ENCODE assay signal across 36 cellular contexts in the genomic region with DNA sequence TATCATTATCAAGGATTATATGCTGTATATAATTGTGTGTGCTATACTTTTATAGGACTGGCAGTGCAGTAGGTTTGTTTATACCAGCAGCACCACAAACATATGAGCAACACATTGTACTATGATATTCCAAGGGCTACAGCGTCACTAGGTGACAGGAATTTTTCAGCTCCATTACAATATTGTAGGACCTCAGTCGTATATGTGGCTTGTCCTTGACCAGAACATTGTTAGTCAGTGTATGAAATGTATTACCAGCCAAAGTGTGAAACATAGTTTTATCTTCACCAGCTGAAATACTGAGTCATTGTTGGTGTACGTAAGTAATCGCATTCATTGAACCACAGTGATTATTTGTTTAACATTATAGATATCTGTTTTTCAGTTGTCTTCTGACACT.
"Had no signal": no experiment of that assay in that cellular context is flagged by ENCODE, and none has a peak within 500 bp of the region (broad histone marks: within the 10 kb centered on the region; RNA-seq: fewer than 3 reads in every experiment).

No MANE protein-coding gene starts in this region.

- H3K4me3 Mint-ChIP-seq: activated CD4-positive, alpha-beta memory T cell treated with anti-CD3 and anti-CD28 coated beads for 36 hours; activated CD4-positive, alpha-beta T cell treated with anti-CD3 and anti-CD28 coated beads for 36 hours; activated CD4-positive, alpha-beta T cell treated with anti-CD3 and anti-CD28 coated beads, Interleukin-2, amount 10 ng/mL, durations not matched to agents 24 days and 14 days; activated CD8-positive, alpha-beta memory T cell treated with anti-CD3 and anti-CD28 coated beads, Interleukin-2, amount 10 ng/mL, durations not matched to agents 7 days and 5 days; activated CD8-positive, alpha-beta T cell treated with anti-CD3 and anti-CD28 coated beads, Interleukin-2, amount 10 ng/mL, durations not matched to agents 7 days and 5 days; activated naive CD4-positive, alpha-beta T cell treated with anti-CD3 and anti-CD28 coated beads for 36 hours; activated naive CD4-positive, alpha-beta T cell treated with anti-CD3 and anti-CD28 coated beads, Interleukin-2, amount 50 U/mL, for 24 hours; activated naive CD8-positive, alpha-beta T cell treated with anti-CD3 and anti-CD28 coated beads, Interleukin-2, amount 10 ng/mL, durations not matched to agents 7 days and 5 days; activated T-helper 1 cell treated with anti-CD3 and anti-CD28 coated beads, Interleukin-12 subunit alpha, Interleukin-12 subunit beta, Interleukin-2, Interleukin-4 antibody, amounts not matched to agents 30 ng/mL and 10 ng/mL and 1 ng/mL, durations not matched to agents 14 hours and 24 hours and 36 hours; dendritic cell treated with granulocyte-macrophage colony-stimulating factor and Interleukin-4, amounts not matched to agents 40 ng/mL and 50 ng/mL, for 4 days; endodermal cell; T-helper 17 cell; T-helper 2 cell treated with Interferon-gamma antibody and Interleukin-4, amounts not matched to agents 5 μg/mL and 100 μg/mL, for 36 hours had no signal

- H3K27me3 Mint-ChIP-seq: activated CD4-positive, alpha-beta memory T cell treated with anti-CD3 and anti-CD28 coated beads for 36 hours; activated CD4-positive, alpha-beta T cell treated with anti-CD3 and anti-CD28 coated beads for 36 hours; activated CD4-positive, alpha-beta T cell treated with anti-CD3 and anti-CD28 coated beads, Interleukin-2, amount 10 ng/mL, durations not matched to agents 24 days and 14 days; activated CD8-positive, alpha-beta memory T cell treated with anti-CD3 and anti-CD28 coated beads, Interleukin-2, amount 10 ng/mL, durations not matched to agents 7 days and 5 days; activated naive CD4-positive, alpha-beta T cell treated with anti-CD3 and anti-CD28 coated beads, Interleukin-2, amount 50 U/mL, for 24 hours; activated naive CD8-positive, alpha-beta T cell treated with anti-CD3 and anti-CD28 coated beads, Interleukin-2, amount 10 ng/mL, durations not matched to agents 7 days and 5 days; dendritic cell treated with granulocyte-macrophage colony-stimulating factor and Interleukin-4, amounts not matched to agents 40 ng/mL and 50 ng/mL, for 4 days; T-helper 17 cell had no signal

- H3K4me1 Mint-ChIP-seq: activated CD4-positive, alpha-beta T cell treated with anti-CD3 and anti-CD28 coated beads, Interleukin-2, amount 10 ng/mL, durations not matched to agents 24 days and 14 days; activated naive CD4-positive, alpha-beta T cell treated with anti-CD3 and anti-CD28 coated beads, Interleukin-2, amount 50 U/mL, for 24 hours had no signal

- H3K36me3 Mint-ChIP-seq: activated CD4-positive, alpha-beta memory T cell treated with anti-CD3 and anti-CD28 coated beads for 36 hours; activated CD8-positive, alpha-beta memory T cell treated with anti-CD3 and anti-CD28 coated beads, Interleukin-2, amount 10 ng/mL, durations not matched to agents 7 days and 5 days; activated naive CD8-positive, alpha-beta T cell treated with anti-CD3 and anti-CD28 coated beads, Interleukin-2, amount 10 ng/mL, durations not matched to agents 7 days and 5 days had no signal

- H3K27ac Mint-ChIP-seq: activated CD4-positive, alpha-beta memory T cell treated with anti-CD3 and anti-CD28 coated beads for 36 hours; activated CD4-positive, alpha-beta T cell treated with anti-CD3 and anti-CD28 coated beads for 36 hours; activated CD4-positive, alpha-beta T cell treated with anti-CD3 and anti-CD28 coated beads, Interleukin-2, amount 10 ng/mL, durations not matched to agents 24 days and 14 days; activated CD8-positive, alpha-beta memory T cell treated with anti-CD3 and anti-CD28 coated beads, Interleukin-2, amount 10 ng/mL, durations not matched to agents 7 days and 5 days; activated CD8-positive, alpha-beta T cell treated with anti-CD3 and anti-CD28 coated beads, Interleukin-2, amount 10 ng/mL, durations not matched to agents 7 days and 5 days; activated naive CD4-positive, alpha-beta T cell treated with anti-CD3 and anti-CD28 coated beads for 36 hours; activated naive CD4-positive, alpha-beta T cell treated with anti-CD3 and anti-CD28 coated beads, Interleukin-2, amount 50 U/mL, for 24 hours; activated naive CD8-positive, alpha-beta T cell treated with anti-CD3 and anti-CD28 coated beads, Interleukin-2, amount 10 ng/mL, durations not matched to agents 7 days and 5 days; activated T-helper 1 cell treated with anti-CD3 and anti-CD28 coated beads, Interleukin-12 subunit alpha, Interleukin-12 subunit beta, Interleukin-2, Interleukin-4 antibody, amounts not matched to agents 30 ng/mL and 10 ng/mL and 1 ng/mL, durations not matched to agents 14 hours and 24 hours and 36 hours; activated T-helper 2 cell treated with anti-CD3 and anti-CD28 coated beads, Interferon-gamma antibody, Interleukin-2, Interleukin-4, amounts not matched to agents 10 μg/mL and 5 μg/mL and 100 μg/mL, durations not matched to agents 14 hours and 24 hours and 36 hours; dendritic cell treated with granulocyte-macrophage colony-stimulating factor and Interleukin-4, amounts not matched to agents 40 ng/mL and 50 ng/mL, for 4 days; endodermal cell; T-helper 17 cell; T-helper 2 cell treated with Interferon-gamma antibody and Interleukin-4, amounts not matched to agents 5 μg/mL and 100 μg/mL, for 36 hours had no signal

- DNase-seq: activated CD4-positive, alpha-beta memory T cell treated with anti-CD3 and anti-CD28 coated beads for 36 hours; activated CD4-positive, alpha-beta T cell treated with anti-CD3 and anti-CD28 coated beads for 36 hours; activated CD4-positive, alpha-beta T cell treated with anti-CD3 and anti-CD28 coated beads, Interleukin-2, amount 10 ng/mL, durations not matched to agents 24 days and 14 days; activated CD4-positive, CD25-positive, alpha-beta regulatory T cell; activated CD4-positive, CD25-positive, alpha-beta regulatory T cell treated with anti-CD3 and anti-CD28 coated beads, Interleukin-2, amount 50 U/mL, for 72 hours; activated CD8-positive, alpha-beta memory T cell treated with anti-CD3 and anti-CD28 coated beads, Interleukin-2, amount 10 ng/mL, durations not matched to agents 7 days and 5 days; activated CD8-positive, alpha-beta memory T cell treated with anti-CD3 and anti-CD28 coated beads, Interleukin-2, amount 50 U/mL, for 4 hours; activated CD8-positive, alpha-beta T cell treated with anti-CD3 and anti-CD28 coated beads, Interleukin-2, amount 10 ng/mL, durations not matched to agents 7 days and 5 days; activated effector memory CD4-positive, alpha-beta T cell treated with anti-CD3 and anti-CD28 coated beads, Interleukin-2, amount 50 U/mL, for 16 hours; activated naive CD4-positive, alpha-beta T cell treated with anti-CD3 and anti-CD28 coated beads for 36 hours; activated naive CD8-positive, alpha-beta T cell treated with anti-CD3 and anti-CD28 coated beads, Interleukin-2, amount 10 ng/mL, durations not matched to agents 7 days and 5 days; activated T-cell treated with anti-CD3 and anti-CD28 coated beads, Interleukin-2, amount 50 U/mL, for 1 hour; activated T-cell treated with anti-CD3 and anti-CD28 coated beads, Interleukin-2, amount 50 U/mL, for 48 hours; amniotic stem cell; anterior cingulate cortex; body of pancreas; central memory CD4-positive, alpha-beta T cell; cerebellar nuclear complex; dorsolateral prefrontal cortex; effector memory CD4-positive, alpha-beta T cell; endodermal cell; foreskin keratinocyte; gastrocnemius medialis; glutamatergic neuron; heart left ventricle; T-helper 1 cell; T-helper 17 cell; T1000 had no signal

- H3K9me3 Mint-ChIP-seq: activated CD4-positive, alpha-beta memory T cell treated with anti-CD3 and anti-CD28 coated beads for 36 hours; activated CD4-positive, alpha-beta T cell treated with anti-CD3 and anti-CD28 coated beads, Interleukin-2, amount 10 ng/mL, durations not matched to agents 24 days and 14 days; activated naive CD4-positive, alpha-beta T cell treated with anti-CD3 and anti-CD28 coated beads for 36 hours; activated naive CD4-positive, alpha-beta T cell treated with anti-CD3 and anti-CD28 coated beads, Interleukin-2, amount 50 U/mL, for 24 hours; activated naive CD8-positive, alpha-beta T cell treated with anti-CD3 and anti-CD28 coated beads, Interleukin-2, amount 10 ng/mL, durations not matched to agents 7 days and 5 days; activated T-helper 1 cell treated with anti-CD3 and anti-CD28 coated beads, Interleukin-12 subunit alpha, Interleukin-12 subunit beta, Interleukin-2, Interleukin-4 antibody, amounts not matched to agents 30 ng/mL and 10 ng/mL and 1 ng/mL, durations not matched to agents 14 hours and 24 hours and 36 hours; activated T-helper 2 cell treated with anti-CD3 and anti-CD28 coated beads, Interferon-gamma antibody, Interleukin-2, Interleukin-4, amounts not matched to agents 10 μg/mL and 5 μg/mL and 100 μg/mL, durations not matched to agents 14 hours and 24 hours and 36 hours; dendritic cell treated with granulocyte-macrophage colony-stimulating factor and Interleukin-4, amounts not matched to agents 40 ng/mL and 50 ng/mL, for 4 days; endodermal cell; T-helper 2 cell treated with Interferon-gamma antibody and Interleukin-4, amounts not matched to agents 5 μg/mL and 100 μg/mL, for 36 hours had no signal

- H3K4me3 ChIP-seq: body of pancreas, breast epithelium, cardiac muscle cell, coronary artery, dorsolateral prefrontal cortex, gastrocnemius medialis, heart left ventricle had no signal
